Comparison of ENCODE assay signal across 8 cellular contexts in the genomic region with DNA sequence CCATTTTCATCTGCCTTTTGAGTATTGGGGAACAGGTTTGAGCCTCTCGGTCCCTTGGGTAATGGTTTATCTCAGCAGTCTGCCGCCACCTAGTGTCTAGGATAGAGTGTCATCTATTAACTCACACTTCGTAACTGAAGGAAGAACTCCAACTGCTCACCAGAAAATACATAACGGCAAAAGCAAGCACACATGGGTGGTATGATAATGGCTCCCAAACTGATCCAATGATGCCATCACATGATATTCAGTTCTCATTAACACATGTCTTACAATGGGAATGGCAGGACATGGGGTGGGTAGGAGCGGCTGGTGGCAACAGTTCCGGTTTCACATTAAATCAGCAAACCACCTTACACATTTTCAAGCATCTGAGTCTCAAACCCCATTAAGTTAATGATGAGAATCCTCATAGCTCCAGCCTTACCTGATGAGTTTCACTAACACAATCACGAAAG.
DNase-seq lines count a peak whose midpoint lies in the region; ATAC-seq lines count a peak whose summit lies in the region.

No MANE protein-coding gene starts in this region.

- H3K9ac ChIP-seq in NT2/D1 (ENCODE audit: insufficient read length, low read depth) = no peak overlapping the region

- intact Hi-C loops in left cardiac atrium (cut with DNase I) = loop anchor here (5.0 to 10.0 kb wide), 2 partner anchors 311 to 1019 kb away; a partner anchor contains a TSS
- intact Hi-C loops in sciatic nerve (cut with DNase I) = loop anchor here (10.0 kb wide), 1 partner anchor 951 kb away; no protein-coding TSS in a partner anchor

- ATAC-seq in GM19467 (IDR thresholded peaks at IDR 0.05; ENCODE audit: unreplicated experiment) = peak; percentile 31
- peak in 1 of 2 donors; percentile 69 for ATAC-seq in left cardiac atrium
- ATAC-seq in sciatic nerve = peak; percentile 66

- no peaks in the 10 kb centered on the region for H3K36me3 ChIP-seq in NT2/D1 (ENCODE audit: insufficient read depth, insufficient read length, low read length)

- no peaks in the 10 kb centered on the region for H3K4me1 ChIP-seq in NT2/D1 (ENCODE audit: insufficient read depth, insufficient read length)

- H3K9me3 ChIP-seq in NT2/D1 (ENCODE audit: insufficient read depth, low read length) = no peaks in the 10 kb centered on the region

- no peaks in the 10 kb centered on the region for H3K27me3 ChIP-seq in NT2/D1 (ENCODE audit: insufficient read depth, insufficient read length)

- no peak overlapping the region for H3K4me3 ChIP-seq in NT2/D1 (ENCODE audit: insufficient read length, low read depth)

- peak; percentile 84 for DNase-seq in DMS114 treated with DMSO at 0.1 percent for 48 hours (lab: John Stamatoyannopoulos, UW; ENCODE audit: unreplicated experiment)
- peak; percentile 86 for DNase-seq in HT-29 (ENCODE audit: low spot score)
- peak; percentile 54 for DNase-seq in NT2/D1 (ENCODE audit: low read depth, low spot score)
- peak; percentile 34 for DNase-seq in activated naive CD4-positive, alpha-beta T cell treated with anti-CD3 and anti-CD28 coated beads, Interleukin-2, amount 50 U/mL, for 16 hours
- peak; percentile 35 for DNase-seq in left cardiac atrium
- no peak for DNase-seq in sciatic nerve (ENCODE audit: low spot score)
- no peak for DNase-seq in GM19238 (ENCODE audit: insufficient read length, low spot score)

Comparison
In these comparisons a context has a peak if more than half of its experiments do, and no peak if none do; other contexts are left out.
1. DNase-seq: peak in DMS114 treated with DMSO at 0.1 percent for 48 hours (single experiment), HT-29 (single experiment), NT2/D1 (single experiment), activated naive CD4-positive, alpha-beta T cell treated with anti-CD3 and anti-CD28 coated beads, Interleukin-2, amount 50 U/mL, for 16 hours (single experiment) and left cardiac atrium (single experiment); none in sciatic nerve (single experiment) and GM19238 (single experiment).